In the genomic region with DNA sequence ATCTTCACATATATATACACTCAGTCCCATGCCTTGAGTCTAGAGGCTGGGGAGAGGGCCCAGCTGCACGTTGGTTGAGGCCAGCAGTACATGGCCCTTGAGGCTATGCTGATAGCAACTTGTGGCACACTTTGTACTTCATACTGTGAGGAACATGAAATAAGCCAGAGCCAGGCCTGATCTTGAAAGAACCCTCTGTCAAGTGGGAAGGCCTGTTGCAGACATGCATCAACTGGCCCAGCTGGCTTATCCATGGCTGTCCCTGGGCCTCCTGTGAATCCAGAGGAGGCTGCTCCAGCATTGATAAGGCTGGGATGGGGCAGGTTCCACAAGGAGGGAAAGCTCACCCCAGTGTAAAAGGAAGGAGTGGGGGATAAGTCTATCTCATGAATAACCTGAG, we compare ENCODE assay signal across 25 cellular contexts.
"Had no signal": no experiment of that assay in that cellular context is flagged by ENCODE, and none has a peak within 500 bp of the region (broad histone marks: within the 10 kb centered on the region; RNA-seq: fewer than 3 reads in every experiment).

No MANE protein-coding gene starts in this region.

- H3K27ac ChIP-seq: epithelial cell of prostate, heart right ventricle, pancreas, psoas muscle, right atrium auricular region, spleen, tibial artery had no signal

- H3K9me3 ChIP-seq: heart right ventricle, pancreas, psoas muscle, right atrium auricular region, spleen, tibial artery had no signal

- H3K27me3 Mint-ChIP-seq: activated B cell treated with CpG ODN at 0.5 μM for 24 hours; activated CD4-positive, alpha-beta memory T cell treated with anti-CD3 and anti-CD28 coated beads for 36 hours; activated CD8-positive, alpha-beta memory T cell treated with anti-CD3 and anti-CD28 coated beads, Interleukin-2, amount 10 ng/mL, durations not matched to agents 7 days and 5 days; brain; stimulated activated naive CD8-positive, alpha-beta T cell treated with anti-CD3 and anti-CD28 coated beads, Interleukin-15, Interleukin-2, amounts not matched to agents 100 ng/mL and 50 ng/mL, for 24 hours had no signal

- FAIRE-seq: colon, kidney, pancreas had no signal

- H3K36me3 Mint-ChIP-seq: natural killer cell had no signal

- H3K4me3 ChIP-seq: heart right ventricle, lung, pancreas, psoas muscle, right atrium auricular region, spleen, tibial artery had no signal

- H3K27me3 ChIP-seq: heart right ventricle, pancreas, right atrium auricular region, spleen, tibial artery had no signal

- H3K9me3 Mint-ChIP-seq: activated B cell treated with CpG ODN at 0.5 μM for 24 hours; activated CD4-positive, alpha-beta memory T cell treated with anti-CD3 and anti-CD28 coated beads for 36 hours; activated naive CD4-positive, alpha-beta T cell treated with anti-CD3 and anti-CD28 coated beads for 36 hours; brain; endodermal cell; natural killer cell; stimulated activated naive CD8-positive, alpha-beta T cell treated with anti-CD3 and anti-CD28 coated beads, Interleukin-15, Interleukin-2, amounts not matched to agents 100 ng/mL and 50 ng/mL, for 24 hours; T-helper 1 cell treated with Interleukin-12 subunit alpha and Interleukin-12 subunit beta and Interleukin-4 antibody, amounts not matched to agents 30 μg/mL and 1 μg/mL, for 36 hours had no signal

- H3K27ac Mint-ChIP-seq: activated B cell treated with CpG ODN at 0.5 μM for 24 hours; activated CD4-positive, alpha-beta memory T cell treated with anti-CD3 and anti-CD28 coated beads for 36 hours; activated CD8-positive, alpha-beta memory T cell treated with anti-CD3 and anti-CD28 coated beads, Interleukin-2, amount 10 ng/mL, durations not matched to agents 7 days and 5 days; activated naive CD4-positive, alpha-beta T cell treated with anti-CD3 and anti-CD28 coated beads for 36 hours; brain; endodermal cell; natural killer cell; stimulated activated naive CD8-positive, alpha-beta T cell treated with anti-CD3 and anti-CD28 coated beads, Interleukin-15, Interleukin-2, amounts not matched to agents 100 ng/mL and 50 ng/mL, for 24 hours; T-helper 1 cell treated with Interleukin-12 subunit alpha and Interleukin-12 subunit beta and Interleukin-4 antibody, amounts not matched to agents 30 μg/mL and 1 μg/mL, for 36 hours had no signal

- H3K36me3 ChIP-seq: pancreas had no signal

- ATAC-seq: activated CD8-positive, alpha-beta memory T cell treated with anti-CD3 and anti-CD28 coated beads, Interleukin-2, amount 10 ng/mL, durations not matched to agents 7 days and 5 days; natural killer cell; pancreas; psoas muscle had no signal

- H3K4me3 Mint-ChIP-seq: activated B cell treated with CpG ODN at 0.5 μM for 24 hours; activated CD4-positive, alpha-beta memory T cell treated with anti-CD3 and anti-CD28 coated beads for 36 hours; activated CD8-positive, alpha-beta memory T cell treated with anti-CD3 and anti-CD28 coated beads, Interleukin-2, amount 10 ng/mL, durations not matched to agents 7 days and 5 days; activated naive CD4-positive, alpha-beta T cell treated with anti-CD3 and anti-CD28 coated beads for 36 hours; brain; endodermal cell; natural killer cell; stimulated activated naive CD8-positive, alpha-beta T cell treated with anti-CD3 and anti-CD28 coated beads, Interleukin-15, Interleukin-2, amounts not matched to agents 100 ng/mL and 50 ng/mL, for 24 hours; T-helper 1 cell treated with Interleukin-12 subunit alpha and Interleukin-12 subunit beta and Interleukin-4 antibody, amounts not matched to agents 30 μg/mL and 1 μg/mL, for 36 hours had no signal

- H3K4me1 ChIP-seq: heart right ventricle, pancreas, psoas muscle, right atrium auricular region, spleen, tibial artery had no signal

- DNase-seq: activated B cell treated with CpG ODN at 0.5 μM for 24 hours; activated CD4-positive, alpha-beta memory T cell treated with anti-CD3 and anti-CD28 coated beads for 36 hours; activated CD4-positive, alpha-beta T cell treated with anti-CD3 and anti-CD28 coated beads for 4 hours; activated CD8-positive, alpha-beta memory T cell treated with anti-CD3 and anti-CD28 coated beads, Interleukin-2, amount 10 ng/mL, durations not matched to agents 7 days and 5 days; activated naive CD4-positive, alpha-beta T cell treated with anti-CD3 and anti-CD28 coated beads for 36 hours; activated T-cell treated with anti-CD3 and anti-CD28 coated beads for 4 hours; aorta; central memory CD4-positive, alpha-beta T cell; endodermal cell; heart right ventricle; kidney; natural killer cell; pancreas; psoas muscle; spleen; stimulated activated CD4-positive, alpha-beta T cell treated with anti-CD3 and anti-CD28 coated beads, Interleukin-4, amount 100 ng/mL, for 1 hour; T1000; tibial artery had no signal

- H3K4me1 Mint-ChIP-seq: activated B cell treated with CpG ODN at 0.5 μM for 24 hours; activated CD8-positive, alpha-beta memory T cell treated with anti-CD3 and anti-CD28 coated beads, Interleukin-2, amount 10 ng/mL, durations not matched to agents 7 days and 5 days; endodermal cell had no signal
